In genomic region chr16:56190903-56191806, GRCh38 we compare ENCODE assay signal across 1 cellular context.
TF ChIP-seq lines count a peak whose summit lies in the region.

GNAO1 (plus strand) TSS chr16:56191489; CDS start chr16:56192236, 747 bp downstream.

TF ChIP-seq in HEK293, 187 proteins besides CTCF, POLR2A, EP300 and RAD21 (continued from another document and continues in another):
- no peak for TF ChIP-seq BCL6B (tag by site-specific recombination; IDR thresholded peaks at IDR 0.05)
- peak; percentile 49; the same call in 1 of the 2 replicates for TF ChIP-seq KLF16 (tag by site-specific recombination; IDR thresholded peaks at IDR 0.05)
- TF ChIP-seq ZNF157 (tag by site-specific recombination; IDR thresholded peaks at IDR 0.05) = peak; percentile 21; the same call in 1 of the 2 replicates
- no peak for TF ChIP-seq ZBTB8A (tag by site-specific recombination; IDR thresholded peaks at IDR 0.05)
- no peak for TF ChIP-seq ZNF133 (tag by site-specific recombination; IDR thresholded peaks at IDR 0.05)
- TF ChIP-seq OSR2 (tag by site-specific recombination; IDR thresholded peaks at IDR 0.05) = no peak
- no peak for TF ChIP-seq BCL11A (tag by site-specific recombination; IDR thresholded peaks at IDR 0.05; ENCODE audit: low read depth)
- TF ChIP-seq ZFP37 (tag by site-specific recombination; IDR thresholded peaks at IDR 0.05) = no peak
- no peak for TF ChIP-seq ZNF488 (tag by site-specific recombination; IDR thresholded peaks at IDR 0.05)
- no peak; the same call in 1 of the 2 replicates for TF ChIP-seq ZBTB20 (tag by site-specific recombination; IDR thresholded peaks at IDR 0.05)
- peak; percentile 62 for TF ChIP-seq ZFP69B (tag by site-specific recombination; IDR thresholded peaks at IDR 0.05)
- TF ChIP-seq ZEB2 (tag by site-specific recombination; IDR thresholded peaks at IDR 0.05) = 0 out of 2 replicates have a peak, but pooled peaks have one; percentile 30
- no peak for TF ChIP-seq ZNF175 (tag by site-specific recombination; IDR thresholded peaks at IDR 0.05)
- TF ChIP-seq ZNF76 (tag by site-specific recombination; IDR thresholded peaks at IDR 0.05; ENCODE audit: borderline replicate concordance, low read depth) = peak; percentile 61; the same call in 1 of the 2 replicates
- TF ChIP-seq KLF8 (tag by site-specific recombination; IDR thresholded peaks at IDR 0.05) = peak; percentile 66; the same call in 1 of the 2 replicates
- no peak for TF ChIP-seq SALL2 (tag by site-specific recombination; IDR thresholded peaks at IDR 0.05; ENCODE audit: borderline replicate concordance)
- TF ChIP-seq ZNF701 (tag by site-specific recombination; IDR thresholded peaks at IDR 0.05) = no peak
- no peak for TF ChIP-seq ZNF514 (tag by site-specific recombination; IDR thresholded peaks at IDR 0.05)
- TF ChIP-seq GFI1B (tag by site-specific recombination; IDR thresholded peaks at IDR 0.05) = no peak
- TF ChIP-seq MEIS1 (CRISPR knock-in tag; IDR thresholded peaks at IDR 0.05; ENCODE audit: borderline replicate concordance) = no peak
- TF ChIP-seq GLIS2 (tag by site-specific recombination; IDR thresholded peaks at IDR 0.05) = peak; percentile 72
- TF ChIP-seq ZNF670 (tag by site-specific recombination; IDR thresholded peaks at IDR 0.05; ENCODE audit: low read depth) = no peak
- TF ChIP-seq HOXC10 (CRISPR knock-in tag; IDR thresholded peaks at IDR 0.05) = no peak
- no peak for TF ChIP-seq ZNF239 (tag by site-specific recombination; IDR thresholded peaks at IDR 0.05)
- TF ChIP-seq BCL11B (tag by site-specific recombination; IDR thresholded peaks at IDR 0.05; ENCODE audit: low read depth) = no peak
- peak; percentile 36; the same call in 1 of the 2 replicates for TF ChIP-seq ZIC2 (tag by site-specific recombination; IDR thresholded peaks at IDR 0.05)
- no peak for TF ChIP-seq ZNF280D (tag by site-specific recombination; IDR thresholded peaks at IDR 0.05)
- TF ChIP-seq ZSCAN16 (tag by site-specific recombination; IDR thresholded peaks at IDR 0.05) = no peak
- TF ChIP-seq MYNN (tag by site-specific recombination; IDR thresholded peaks at IDR 0.05; ENCODE audit: borderline replicate concordance) = no peak
- no peak for TF ChIP-seq ZNF211 (tag by site-specific recombination; IDR thresholded peaks at IDR 0.05; ENCODE audit: low read depth)
- TF ChIP-seq ZNF544 (tag by site-specific recombination; IDR thresholded peaks at IDR 0.05) = no peak
- peak; percentile 61 for TF ChIP-seq ZNF341 (tag by site-specific recombination; IDR thresholded peaks at IDR 0.05; ENCODE audit: low read depth)
- TF ChIP-seq EGR2 (tag by site-specific recombination; IDR thresholded peaks at IDR 0.05; ENCODE audit: low read depth) = peak; percentile 74
- peak; percentile 90 for TF ChIP-seq ZNF362 (tag by site-specific recombination; IDR thresholded peaks at IDR 0.05)
- no peak for TF ChIP-seq ZNF169 (tag by site-specific recombination; IDR thresholded peaks at IDR 0.05)
- peak; percentile 78; the same call in 1 of the 2 replicates for TF ChIP-seq ZSCAN5A (tag by site-specific recombination; IDR thresholded peaks at IDR 0.05)
- 0 out of 2 replicates have a peak, but pooled peaks have one; percentile 29 for TF ChIP-seq ZNF580 (tag by site-specific recombination; IDR thresholded peaks at IDR 0.05)
- TF ChIP-seq ZNF148 (tag by site-specific recombination; IDR thresholded peaks at IDR 0.05; ENCODE audit: borderline replicate concordance) = no peak
- TF ChIP-seq ZBTB10 (tag by site-specific recombination; IDR thresholded peaks at IDR 0.05) = no peak
- no peak for TF ChIP-seq SETDB1 (IDR thresholded peaks at IDR 0.05; ENCODE audit: insufficient read length, low read length)
- TF ChIP-seq ZNF707 (tag by site-specific recombination; IDR thresholded peaks at IDR 0.05) = no peak
- no peak for TF ChIP-seq ZNF837 (tag by site-specific recombination; IDR thresholded peaks at IDR 0.05)
- no peak for TF ChIP-seq ZNF704 (tag by site-specific recombination; IDR thresholded peaks at IDR 0.05)
- peak; percentile 35; the same call in 1 of the 2 replicates for TF ChIP-seq ZXDB (tag by site-specific recombination; IDR thresholded peaks at IDR 0.05)
- TF ChIP-seq RBAK (tag by site-specific recombination; IDR thresholded peaks at IDR 0.05) = no peak
- TF ChIP-seq ZNF416 (tag by site-specific recombination; IDR thresholded peaks at IDR 0.05) = no peak
